Comparison of ENCODE assay signal across 23 cellular contexts in genomic region chr2:6369266-6369665, GRCh38.
"Had no signal": no experiment of that assay in that cellular context is flagged by ENCODE, and none has a peak within 500 bp of the region (broad histone marks: within the 10 kb centered on the region; RNA-seq: fewer than 3 reads in every experiment).

No MANE protein-coding gene starts in this region.

- H3K27me3 ChIP-seq: neural progenitor cell, ovary, right lobe of liver, sigmoid colon, stomach, thyroid gland, tibial nerve, upper lobe of right lung, uterus had no signal

- H3K9me3 ChIP-seq: ovary, psoas muscle, right lobe of liver, stomach, thoracic aorta, thyroid gland, tibial nerve, upper lobe of right lung, uterus had no signal

- H3K4me3 ChIP-seq: neural progenitor cell, ovary, psoas muscle, right lobe of liver, sigmoid colon, stomach, thoracic aorta, thyroid gland, tibial nerve, upper lobe of right lung, uterus had no signal

- H2AFZ ChIP-seq: neural progenitor cell, parathyroid adenoma had no signal

- H3K36me3 ChIP-seq: neural progenitor cell, ovary, right lobe of liver, sigmoid colon, stomach, thoracic aorta, thyroid gland, tibial nerve, upper lobe of right lung, uterus had no signal

- H3K4me2 ChIP-seq: neural progenitor cell had no signal

- H3K9ac ChIP-seq: neural progenitor cell, parathyroid adenoma had no signal

- H3K4me1 ChIP-seq: neural progenitor cell, parathyroid adenoma, psoas muscle, right lobe of liver, sigmoid colon, stomach, thyroid gland, tibial nerve, upper lobe of right lung, uterus had no signal

- H3K27ac ChIP-seq: neural progenitor cell, ovary, parathyroid adenoma, psoas muscle, right lobe of liver, sigmoid colon, stomach, thoracic aorta, thyroid gland, tibial nerve, upper lobe of right lung, uterus had no signal

- DNase-seq: naive thymus-derived CD4-positive, alpha-beta T cell; natural killer cell; occipital lobe; ovary; posterior cingulate gyrus; psoas muscle; right cardiac atrium; right lobe of liver; sigmoid colon; stimulated activated CD4-positive, alpha-beta T cell treated with anti-CD3 and anti-CD28 coated beads, Interleukin-15, amount 100 ng/mL, for 24 hours; stimulated activated CD4-positive, alpha-beta T cell treated with anti-CD3 and anti-CD28 coated beads, Interleukin-2, amount 100 ng/mL, for 24 hours; stimulated activated CD4-positive, alpha-beta T cell treated with anti-CD3 and anti-CD28 coated beads, Interleukin-2, amount 100 ng/mL, for 48 hours; stimulated activated CD4-positive, alpha-beta T cell treated with anti-CD3 and anti-CD28 coated beads, Interleukin-4, amount 100 ng/mL, for 24 hours; stimulated activated naive B cell treated with anti-CD40 and anti-IgM and Interleukin-4, amounts not matched to agents 10 μg/mL and 1 μg/mL and 100 μg/mL, for 72 hours; stimulated activated naive CD4-positive, alpha-beta T cell treated with Interleukin-2 at 50 U/mL for 16 hours; stomach; thyroid gland; upper lobe of right lung; uterus had no signal

- H3K79me2 ChIP-seq: parathyroid adenoma had no signal
